In genomic region chr18:21725201-21725600, GRCh38 we compare ENCODE assay signal across 24 cellular contexts.
"Had no signal": no experiment of that assay in that cellular context is flagged by ENCODE, and none has a peak within 500 bp of the region (broad histone marks: within the 10 kb centered on the region; RNA-seq: fewer than 3 reads in every experiment).

No MANE protein-coding gene starts in this region.

- H3K27ac Mint-ChIP-seq: IgD-negative memory B cell; T-cell; T-helper 1 cell treated with Interleukin-12 subunit alpha and Interleukin-12 subunit beta and Interleukin-4 antibody, amounts not matched to agents 30 μg/mL and 1 μg/mL, for 36 hours had no signal

- H3K9me3 Mint-ChIP-seq: IgD-negative memory B cell; T-cell; T-helper 1 cell treated with Interleukin-12 subunit alpha and Interleukin-12 subunit beta and Interleukin-4 antibody, amounts not matched to agents 30 μg/mL and 1 μg/mL, for 36 hours had no signal

- H3K4me1 Mint-ChIP-seq: IgD-negative memory B cell, T-cell had no signal

- H3K27me3 ChIP-seq: SJSA1 had no signal

- H3K27ac ChIP-seq: HL-60, KMS-11, SJSA1 had no signal

- H3K4me2 ChIP-seq: KMS-11, SK-N-SH had no signal

- H3K4me3 Mint-ChIP-seq: IgD-negative memory B cell; T-cell; T-helper 1 cell treated with Interleukin-12 subunit alpha and Interleukin-12 subunit beta and Interleukin-4 antibody, amounts not matched to agents 30 μg/mL and 1 μg/mL, for 36 hours had no signal

- H3K4me3 ChIP-seq: K562, SJSA1 had no signal

- H3K9me3 ChIP-seq: SJSA1, SK-N-SH had no signal

- DNase-seq: MV-4-11, NCI-H1048, NCI-H1105, NCI-H1417, NCI-H1436 treated with DMSO at 0.1 percent for 48 hours, NCI-H1694, NCI-H2029, NCI-H2081 treated with DMSO at 0.1 percent for 48 hours, NCI-H2171, NCI-H2227 treated with DMSO at 0.1 percent for 48 hours, NCI-H524, NCI-H69, Right ventricle myocardium superior, RPMI8226, SIG-M5, SK-N-SH, SW 1271, T-cell had no signal

- H3K9ac ChIP-seq: KMS-11, SK-N-SH had no signal

- H3K36me3 ChIP-seq: SJSA1 had no signal

- H3K36me3 Mint-ChIP-seq: IgD-negative memory B cell had no signal

- H3K4me1 ChIP-seq: SJSA1 had no signal
